Comparison of ENCODE assay signal across 25 cellular contexts in genomic region chr15:88015228-88015860, GRCh38.
A peak's percentile ranks its signal among the peaks of the same experiment; 100 is the strongest.
DNase-seq lines count a peak whose midpoint lies in the region; ATAC-seq, FAIRE-seq and TF ChIP-seq lines count a peak whose summit lies in the region.
"Had no signal": no experiment of that assay in that cellular context is flagged by ENCODE, and none has a peak within 500 bp of the region (broad histone marks: within the 10 kb centered on the region; RNA-seq: fewer than 3 reads in every experiment).

No MANE protein-coding gene starts in this region.

- peak overlapping the region in 2 of 3 experiments; percentile 89 to 98 for H3K27ac Mint-ChIP-seq in nephron
- H3K27ac Mint-ChIP-seq: nephron progenitor cell had no signal

- H3K4me1 ChIP-seq in right atrium auricular region (peaks cover 0 to 7% of the 10 kb centered on the region in 2 donors), aorta (ENCODE audit: control insufficient read depth in 1 of 2, insufficient read depth in 2 of 2, low read length in 2 of 2) (peaks cover 3 to 4% of the 10 kb centered on the region in 2 donors)
- H3K4me1 ChIP-seq: A549, breast epithelium, left lung, Peyer's patch, psoas muscle, transverse colon had no signal

- peak; percentile 88 for ATAC-seq in Right ventricle myocardium superior (ENCODE audit: poor library complexity)
- peak; percentile 57 for ATAC-seq in aorta (ENCODE audit: low FRiP score)
- no peak for ATAC-seq in HG03439 (IDR thresholded peaks at IDR 0.05; ENCODE audit: unreplicated experiment)
- ATAC-seq: left lung, psoas muscle had no signal

- no peaks in the 10 kb centered on the region for H3K36me3 Mint-ChIP-seq in nephron (ENCODE audit: low read depth)

- peaks cover 8% of the 10 kb centered on the region for H3K27me3 Mint-ChIP-seq in nephron (ENCODE audit: low read depth)

- no peaks in the 10 kb centered on the region for H3K27me3 ChIP-seq in right atrium auricular region
- H3K27me3 ChIP-seq in aorta (ENCODE audit: control insufficient read depth in 1 of 2, insufficient read depth in 2 of 2, low read length in 1 of 2), result no peaks in the 10 kb centered on the region
- H3K27me3 ChIP-seq: BLaER1 treated with 17β-estradiol and CSF1 and Interleukin-3, amounts not matched to agents 10 nM and 100 nM; breast epithelium; Peyer's patch; transverse colon had no signal

- intact Hi-C loops in Right ventricle myocardium superior (cut with DNase I), result no loop called here
- intact Hi-C loops in aorta (cut with DNase I), result loop anchor here in 1 of 2 donors (5.0 kb wide), 1 partner anchor 47 kb away; no protein-coding TSS in a partner anchor

- WGBS in aorta, 2 donors, result 17 to 30% methylated on average over 9 of the region's 9 CpGs

- no peak for FAIRE-seq in GM12891 (lab: Jason Lieb, UNC)
- FAIRE-seq: A549, small intestine had no signal

- no peak overlapping the region for H3K4me3 ChIP-seq in right atrium auricular region
- H3K4me3 ChIP-seq in fibroblast of the aortic adventitia (ENCODE audit: low read depth, low read length), result no peak overlapping the region
- H3K4me3 ChIP-seq in aorta (ENCODE audit: low read length in 2 of 2), result no peak overlapping the region
- H3K4me3 ChIP-seq: A549; BLaER1 treated with 17β-estradiol and CSF1 and Interleukin-3, amounts not matched to agents 10 nM and 100 nM; breast epithelium; left lung; Peyer's patch; psoas muscle; transverse colon had no signal

- H3K9me3 Mint-ChIP-seq in nephron, result peaks cover 2% of the 10 kb centered on the region
- H3K9me3 Mint-ChIP-seq: nephron progenitor cell had no signal

- DNase-seq in Right ventricle myocardium superior (peak; percentile 57), right atrium auricular region (ENCODE audit: low spot score) (no peak), fibroblast of the aortic adventitia (ENCODE audit: low read depth) (peak; percentile 19), aorta (no peak), GM12891 (ENCODE audit: insufficient read length, low spot score) (no peak), NCI-H446 (lab: John Stamatoyannopoulos, UW) (no peak)
- DNase-seq: activated CD4-positive, alpha-beta T cell treated with anti-CD3 and anti-CD28 coated beads, Interleukin-2, amount 50 U/mL, for 4 hours; activated effector memory CD4-positive, alpha-beta T cell treated with Interleukin-2 at 50 U/mL for 16 hours; Calu3; glutamatergic neuron; IMR-90; left lung; NCI-H524; nephron progenitor cell; Peyer's patch; psoas muscle; small intestine; stimulated activated CD4-positive, alpha-beta T cell treated with anti-CD3 and anti-CD28 coated beads, Interleukin-4, amount 100 ng/mL, for 1 hour; stimulated activated naive CD4-positive, alpha-beta T cell; transverse colon had no signal

- no peak for TF ChIP-seq CTCF in right atrium auricular region (IDR thresholded peaks at IDR 0.05)
- TF ChIP-seq CTCF in fibroblast of the aortic adventitia (IDR thresholded peaks at IDR 0.05; ENCODE audit: insufficient read depth, low read length), result peak; percentile 10
- TF ChIP-seq CTCF in nephron (IDR thresholded peaks at IDR 0.05; ENCODE audit: unreplicated experiment in 3 of 3), result no peak

- peaks cover 48% of the 10 kb centered on the region for H3K4me1 Mint-ChIP-seq in nephron

- TF ChIP-seq POLR2A in GM12891 (IDR thresholded peaks at IDR 0.05; ENCODE audit: low read depth, low read length), result no peak

- peak overlapping the region in 1 of 2 donors; percentile 32 for H3K27ac ChIP-seq in right atrium auricular region
- peak overlapping the region in 1 of 2 donors; percentile 54 for H3K27ac ChIP-seq in aorta (ENCODE audit: low read depth in 1 of 2, low read length in 2 of 2)
- H3K27ac ChIP-seq: A549; BLaER1 treated with 17β-estradiol and CSF1 and Interleukin-3, amounts not matched to agents 10 nM and 100 nM; breast epithelium; left lung; Peyer's patch; psoas muscle; transverse colon had no signal

- H3K4me3 Mint-ChIP-seq in nephron, result no peak overlapping the region
- H3K4me3 Mint-ChIP-seq: nephron progenitor cell had no signal

- H3K9me3 ChIP-seq in right atrium auricular region, result no peaks in the 10 kb centered on the region
- H3K9me3 ChIP-seq in aorta (ENCODE audit: control insufficient read depth, low read length), result no peaks in the 10 kb centered on the region
- H3K9me3 ChIP-seq: A549; BLaER1 treated with 17β-estradiol and CSF1 and Interleukin-3, amounts not matched to agents 10 nM and 100 nM; breast epithelium; left lung; Peyer's patch; psoas muscle; transverse colon had no signal

- H3K36me3 ChIP-seq in right atrium auricular region (no peaks in the 10 kb centered on the region), aorta (ENCODE audit: control insufficient read depth in 1 of 2, insufficient read depth in 2 of 2, low read length in 1 of 2) (no peaks in the 10 kb centered on the region)
- H3K36me3 ChIP-seq: BLaER1 treated with 17β-estradiol and CSF1 and Interleukin-3, amounts not matched to agents 10 nM and 100 nM; breast epithelium; left lung; Peyer's patch; transverse colon had no signal

TF ChIP-seq in GM12891, 5 proteins besides CTCF, POLR2A, EP300 and RAD21:
- TF ChIP-seq SPI1 (IDR thresholded peaks at IDR 0.05; ENCODE audit: low read depth, low read length) (no peak), POLR2AphosphoS5 (IDR thresholded peaks at IDR 0.05; ENCODE audit: low read depth, low read length) (no peak), PAX5 (IDR thresholded peaks at IDR 0.05; ENCODE audit: insufficient read depth, low read length, severe bottlenecking) (no peak), TAF1 (IDR thresholded peaks at IDR 0.05; ENCODE audit: low read depth, low read length) (no peak), POU2F2 (IDR thresholded peaks at IDR 0.05; ENCODE audit: low read depth, low read length) (no peak)

Comparison
In these comparisons a context has a peak if more than half of its experiments do, and no peak if none do; other contexts are left out.
1. DNase-seq: peak in Right ventricle myocardium superior (single experiment) and fibroblast of the aortic adventitia (single experiment); none in right atrium auricular region (single experiment), aorta (0 of 2), GM12891 (single experiment) and NCI-H446 (0 of 2).